14 cellular contexts compared by ENCODE assay signal in the genomic region with DNA sequence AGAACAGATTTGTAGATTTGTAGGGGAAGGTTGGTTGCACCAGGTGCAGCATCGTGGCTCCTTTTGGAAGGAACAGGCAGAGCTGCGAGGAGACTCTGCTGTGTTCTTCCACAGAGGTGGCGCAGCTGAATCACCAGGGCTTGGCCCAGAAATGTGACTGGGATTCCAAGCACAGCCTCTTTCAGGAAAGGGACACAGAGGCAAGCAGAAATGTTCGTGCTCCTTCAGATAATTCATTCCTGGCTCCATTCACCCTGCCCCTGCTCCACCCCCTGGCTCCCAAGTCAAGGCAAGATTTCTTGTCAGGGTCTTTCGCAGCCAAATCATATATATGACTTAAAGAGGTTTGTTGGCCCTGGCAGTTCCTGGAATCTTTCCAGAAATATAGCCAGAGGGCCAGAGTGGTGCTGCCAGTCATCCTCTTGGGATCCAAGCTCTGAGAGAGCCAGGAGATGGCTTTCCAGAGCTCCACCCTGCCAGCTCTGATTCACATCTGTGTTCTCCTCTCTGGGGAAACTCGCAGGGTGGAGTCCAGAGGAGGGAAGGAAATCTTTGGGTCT.
DNase-seq lines count a peak whose midpoint lies in the region; ATAC-seq and TF ChIP-seq lines count a peak whose summit lies in the region.
"Had no signal": no experiment of that assay in that cellular context is flagged by ENCODE, and none has a peak within 500 bp of the region (broad histone marks: within the 10 kb centered on the region; RNA-seq: fewer than 3 reads in every experiment).

No MANE protein-coding gene starts in this region.

- H3K4me3 ChIP-seq in coronary artery (no peak overlapping the region), suprapubic skin (no peak overlapping the region)
- H3K4me3 ChIP-seq: BLaER1 treated with 17β-estradiol and CSF1 and Interleukin-3, amounts not matched to agents 10 nM and 100 nM had no signal

- no peaks in the 10 kb centered on the region for H3K9me3 ChIP-seq in suprapubic skin
- H3K9me3 ChIP-seq: BLaER1 treated with 17β-estradiol and CSF1 and Interleukin-3, amounts not matched to agents 10 nM and 100 nM had no signal

- TF ChIP-seq CTCF in coronary artery (IDR thresholded peaks at IDR 0.05) (no peak), suprapubic skin (IDR thresholded peaks at IDR 0.05) (no peak)

- no peak for TF ChIP-seq EP300 in suprapubic skin (IDR thresholded peaks at IDR 0.05)

- no peaks in the 10 kb centered on the region for H3K27me3 ChIP-seq in suprapubic skin
- H3K27me3 ChIP-seq: BLaER1 treated with 17β-estradiol and CSF1 and Interleukin-3, amounts not matched to agents 10 nM and 100 nM had no signal

- H3K36me3 ChIP-seq in suprapubic skin, result no peaks in the 10 kb centered on the region
- H3K36me3 ChIP-seq: BLaER1 treated with 17β-estradiol and CSF1 and Interleukin-3, amounts not matched to agents 10 nM and 100 nM had no signal

- WGBS in suprapubic skin, result 32% methylated on average over 6 of the region's 6 CpGs

- ATAC-seq in GM21576 (IDR thresholded peaks at IDR 0.05; ENCODE audit: unreplicated experiment) (no peak), HG02571 (IDR thresholded peaks at IDR 0.05; ENCODE audit: unreplicated experiment) (no peak)

- no peak for TF ChIP-seq POLR2A in suprapubic skin (IDR thresholded peaks at IDR 0.05)

- H3K4me1 ChIP-seq in suprapubic skin, result peaks cover 53% of the 10 kb centered on the region

- H3K27ac ChIP-seq in coronary artery, result peak overlapping the region; percentile 32 to 76
- H3K27ac ChIP-seq in suprapubic skin, result peak overlapping the region; percentile 61
- H3K27ac ChIP-seq: BLaER1 treated with 17β-estradiol and CSF1 and Interleukin-3, amounts not matched to agents 10 nM and 100 nM had no signal

- DNase-seq in M059J (ENCODE audit: low read depth) (peak; percentile 13), coronary artery (ENCODE audit: low spot score) (peak; percentile 78), islet precursor cell (peak; percentile 54), suprapubic skin (ENCODE audit: low spot score in 2 of 2) (peak; percentile 75 to 83), ecto neural progenitor cell (ENCODE audit: low spot score) (no peak), amygdala (lab: John Stamatoyannopoulos, UW) (no peak)
- DNase-seq: activated CD4-positive, alpha-beta T cell treated with anti-CD3 and anti-CD28 coated beads for 1 hour; hippocampal formation; mesendoderm; stimulated activated CD8-positive, alpha-beta memory T cell treated with anti-CD3 and anti-CD28 coated beads, Interleukin-4, amount 100 ng/mL, for 48 hours; T-helper 1 cell had no signal

Comparison
In these comparisons a context has a peak if more than half of its experiments do, and no peak if none do; other contexts are left out.
1. DNase-seq: peak in M059J (single experiment), coronary artery (single experiment), islet precursor cell (single experiment) and suprapubic skin (2 of 2); none in ecto neural progenitor cell (single experiment) and amygdala (0 of 56).